Comparison of ENCODE assay signal across 27 cellular contexts in genomic region chr21:33770542-33770941, GRCh38.
"Had no signal": no experiment of that assay in that cellular context is flagged by ENCODE, and none has a peak within 500 bp of the region (broad histone marks: within the 10 kb centered on the region; RNA-seq: fewer than 3 reads in every experiment).

No MANE protein-coding gene starts in this region.

- H3K4me1 ChIP-seq: stomach, suprapubic skin, testis, thyroid gland, tibial artery, transverse colon, upper lobe of left lung, upper lobe of right lung, uterus, vagina had no signal

- FAIRE-seq: urothelium cell line had no signal

- H3K36me3 ChIP-seq: uterus had no signal

- H3K27ac ChIP-seq: stomach, suprapubic skin, testis, thoracic aorta, thyroid gland, tibial artery, tibial nerve, transverse colon, upper lobe of left lung, upper lobe of right lung, uterus, vagina had no signal

- H3K27me3 ChIP-seq: stomach, suprapubic skin, testis, thyroid gland, tibial artery, tibial nerve, transverse colon, upper lobe of left lung, upper lobe of right lung, uterus, vagina had no signal

- ATAC-seq: stimulated activated effector memory CD8-positive, alpha-beta T cell treated with anti-CD3 and anti-CD28 coated beads, Interleukin-12 subunit alpha, Interleukin-12 subunit beta, amount 100 ng/mL, for 72 hours; stimulated activated memory B cell treated with anti-CD40 and anti-IgM and Interleukin-4, amounts not matched to agents 10 μg/mL and 1 μg/mL and 100 μg/mL, for 72 hours; stimulated activated naive B cell treated with anti-CD40 and anti-IgM and Interleukin-4, amounts not matched to agents 10 μg/mL and 1 μg/mL and 100 μg/mL, for 72 hours; stimulated activated naive CD8-positive, alpha-beta T cell treated with anti-CD3 and anti-CD28 coated beads, Interleukin-15, amount 100 ng/mL, for 72 hours; stimulated activated naive CD8-positive, alpha-beta T cell treated with anti-CD3 and anti-CD28 coated beads, Interleukin-15, Interleukin-2, amounts not matched to agents 100 U/mL and 50 U/mL, for 24 hours; upper lobe of right lung had no signal

- DNase-seq: stimulated activated CD4-positive, alpha-beta T cell treated with anti-CD3 and anti-CD28 coated beads, Interleukin-2, amount 100 ng/mL, for 48 hours; stimulated activated CD4-positive, alpha-beta T cell treated with anti-CD3 and anti-CD28 coated beads, Interleukin-4, amount 100 ng/mL, for 1 hour; stimulated activated CD4-positive, alpha-beta T cell treated with anti-CD3 and anti-CD28 coated beads, Interleukin-4, amount 100 ng/mL, for 24 hours; stimulated activated CD4-positive, alpha-beta T cell treated with anti-CD3 and anti-CD28 coated beads, Interleukin-4, amount 100 ng/mL, for 4 hours; stimulated activated CD8-positive, alpha-beta memory T cell treated with anti-CD3 and anti-CD28 coated beads, Interleukin-4, amount 100 ng/mL, for 48 hours; stimulated activated naive B cell treated with anti-CD40 and anti-IgM and Interleukin-4, amounts not matched to agents 10 μg/mL and 1 μg/mL and 100 μg/mL, for 72 hours; stimulated activated naive CD4-positive, alpha-beta T cell; stimulated activated naive CD4-positive, alpha-beta T cell treated with Interleukin-2 at 50 U/mL for 16 hours; stimulated activated naive CD8-positive, alpha-beta T cell treated with anti-CD3 and anti-CD28 coated beads, Interleukin-15, amount 100 ng/mL, for 72 hours; stimulated activated naive CD8-positive, alpha-beta T cell treated with anti-CD3 and anti-CD28 coated beads, Interleukin-15, Interleukin-2, amounts not matched to agents 100 U/mL and 50 U/mL, for 24 hours; stomach; substantia nigra; testis; thyroid gland; tibial artery; transverse colon; trophoblast cell; upper lobe of right lung; uterus had no signal

- H3K9me3 ChIP-seq: stomach, suprapubic skin, testis, thoracic aorta, thyroid gland, tibial artery, tibial nerve, transverse colon, upper lobe of left lung, upper lobe of right lung, uterus, vagina had no signal

- H3K4me3 ChIP-seq: stomach, suprapubic skin, testis, thoracic aorta, thyroid gland, tibial artery, tibial nerve, transverse colon, upper lobe of left lung, upper lobe of right lung, uterus, vagina had no signal
